In genomic region chr12:78585132-78585531, GRCh38 we compare ENCODE assay signal across 22 cellular contexts.
DNase-seq lines count a peak whose midpoint lies in the region; ATAC-seq, FAIRE-seq and TF ChIP-seq lines count a peak whose summit lies in the region.
"Had no signal": no experiment of that assay in that cellular context is flagged by ENCODE, and none has a peak within 500 bp of the region (broad histone marks: within the 10 kb centered on the region; RNA-seq: fewer than 3 reads in every experiment).

No MANE protein-coding gene starts in this region.

- no peaks in the 10 kb centered on the region for H3K4me1 Mint-ChIP-seq in glutamatergic neuron (ENCODE audit: low read depth, unreplicated experiment)
- H3K4me1 Mint-ChIP-seq: CD14-positive monocyte; CD8-positive, alpha-beta memory T cell had no signal

- BruUV-seq in HepG2 (replicated peaks; lab: Mats Ljungman, UMichigan) = no TSS peak

- H3K36me3 ChIP-seq in HepG2 (replicated peaks in 1 of 2; ENCODE audit: control insufficient read depth in 1 of 2, insufficient read depth in 2 of 2, low read length in 2 of 2) = no peaks in the 10 kb centered on the region
- no peaks in the 10 kb centered on the region for H3K36me3 ChIP-seq in right lobe of liver
- H3K36me3 ChIP-seq in upper lobe of left lung = no peaks in the 10 kb centered on the region
- H3K36me3 ChIP-seq: BE2C; BLaER1 treated with 17β-estradiol and CSF1 and Interleukin-3, amounts not matched to agents 10 nM and 100 nM had no signal

- no peak overlapping the region for H3K27ac Mint-ChIP-seq in glutamatergic neuron (ENCODE audit: unreplicated experiment)
- H3K27ac Mint-ChIP-seq: CD14-positive monocyte; CD4-positive, alpha-beta T cell; CD8-positive, alpha-beta memory T cell had no signal

- TF ChIP-seq RAD21 in HepG2 (CRISPR knock-in tag; IDR thresholded peaks at IDR 0.05) = no peak

- H3K36me3 Mint-ChIP-seq in glutamatergic neuron (ENCODE audit: unreplicated experiment) = peaks cover 21% of the 10 kb centered on the region
- H3K36me3 Mint-ChIP-seq: CD14-positive monocyte; CD8-positive, alpha-beta memory T cell had no signal

- no peak overlapping the region for H3K4me3 Mint-ChIP-seq in glutamatergic neuron (ENCODE audit: unreplicated experiment)
- H3K4me3 Mint-ChIP-seq: CD14-positive monocyte; CD4-positive, alpha-beta T cell; CD8-positive, alpha-beta memory T cell had no signal

- no peaks in the 10 kb centered on the region for H3K79me2 ChIP-seq in HepG2 (ENCODE audit: insufficient read depth, low read length)

- TF ChIP-seq EP300 in HepG2 (IDR thresholded peaks at IDR 0.05; ENCODE audit: low read depth in 2 of 2, low read length in 2 of 2) (no peak), HepG2 (CRISPR knock-in tag; IDR thresholded peaks at IDR 0.05; ENCODE audit: borderline replicate concordance) (no peak), upper lobe of left lung (IDR thresholded peaks at IDR 0.05) (no peak)

- WGBS in HepG2 (ENCODE audit: low lambda C conversion rate) = 1% methylated on average over 2 of the region's 2 CpGs
- 68% methylated on average over 2 of the region's 2 CpGs for WGBS in right lobe of liver (ENCODE audit: insufficient coverage, low coverage, low lambda C conversion rate, missing lambda C conversion rate)
- 93 to 95% methylated on average over 2 of the region's 2 CpGs for WGBS in upper lobe of left lung, 2 donors

- H3K4me1 ChIP-seq in HepG2 (ENCODE audit: insufficient read depth, low read length) = no peaks in the 10 kb centered on the region
- no peaks in the 10 kb centered on the region for H3K4me1 ChIP-seq in right lobe of liver
- H3K4me1 ChIP-seq in upper lobe of left lung = no peaks in the 10 kb centered on the region
- H3K4me1 ChIP-seq: A549; BE2C; BLaER1 treated with 17β-estradiol and CSF1 and Interleukin-3, amounts not matched to agents 10 nM and 100 nM had no signal

- no peak for TF ChIP-seq POLR2A in HepG2 (IDR thresholded peaks at IDR 0.05; ENCODE audit: insufficient read depth in 1 of 2, low read depth in 2 of 2, low read length in 2 of 2)
- TF ChIP-seq POLR2A in right lobe of liver (IDR thresholded peaks at IDR 0.05) = no peak
- no peak for TF ChIP-seq POLR2A in upper lobe of left lung (IDR thresholded peaks at IDR 0.05)

- H3K9me3 ChIP-seq in HepG2 (ENCODE audit: low read length) (peaks cover 32% of the 10 kb centered on the region), right lobe of liver (peaks cover 0 to 7% (median 0%) of the 10 kb centered on the region in 4 donors), upper lobe of left lung (peaks cover 0 to 17% (median 11%) of the 10 kb centered on the region in 4 donors)

- ATAC-seq in HepG2 (no peak), right lobe of liver (no peak), GM18858 (IDR thresholded peaks at IDR 0.05; ENCODE audit: unreplicated experiment) (no peak), upper lobe of left lung (ENCODE audit: low FRiP score in 2 of 2) (no peak)

- H3K4me2 ChIP-seq in HepG2 (ENCODE audit: low read depth, low read length) = no peak overlapping the region
- H3K4me2 ChIP-seq: A549; BLaER1 treated with 17β-estradiol and CSF1 and Interleukin-3, amounts not matched to agents 10 nM and 100 nM had no signal

- H2AFZ ChIP-seq in HepG2 (ENCODE audit: low read length) = no peak overlapping the region
- H2AFZ ChIP-seq: GM23248 had no signal

- no peaks in the 10 kb centered on the region for H4K20me1 ChIP-seq in HepG2 (ENCODE audit: insufficient read depth, low read length)
- H4K20me1 ChIP-seq: BLaER1 treated with 17β-estradiol and CSF1 and Interleukin-3, amounts not matched to agents 10 nM and 100 nM had no signal

- intact Hi-C loops in HepG2 (cut with micrococcal nuclease; ENCODE audit: unreplicated experiment) (no loop called here), right lobe of liver (cut with DNase I) (no loop called here)

- DNase-seq in HepG2 (ENCODE audit: low spot score) (no peak), right lobe of liver (no peak), OCI-M1 (lab: John Stamatoyannopoulos, UW) (peak; percentile 10), astrocyte of the spinal cord (ENCODE audit: low read depth, low spot score) (peak; percentile 12), glutamatergic neuron (no peak), upper lobe of left lung (no peak)
- DNase-seq: CD4-positive, alpha-beta T cell; CD8-positive, alpha-beta memory T cell; DMS79 treated with DMSO at 0.1 percent for 48 hours; GF-D8; HCEC 1CT had no signal

- in situ Hi-C loops in HepG2 (cut with HindIII; ENCODE audit: extremely low pct_ligation_motif_present, low pct_unique_long_range_greater_than_20kb) = no loop called here
- in situ Hi-C loops in astrocyte of the spinal cord (cut with HindIII; ENCODE audit: low sequenced_read_pairs) = no loop called here

- FAIRE-seq in HepG2 (lab: Jason Lieb, UNC) = no peak
- peak; percentile 60 for FAIRE-seq in islet of Langerhans (lab: Jason Lieb, UNC)
- FAIRE-seq: GM12891, GM18507, GM19239 had no signal

- no peak overlapping the region for H3K9ac ChIP-seq in HepG2 (ENCODE audit: insufficient read depth, low read depth, low read length)
- H3K9ac ChIP-seq: BLaER1 treated with 17β-estradiol and CSF1 and Interleukin-3, amounts not matched to agents 10 nM and 100 nM; GM23248 had no signal

- no peaks in the 10 kb centered on the region for H3K9me3 Mint-ChIP-seq in glutamatergic neuron (ENCODE audit: unreplicated experiment)

- no peaks in the 10 kb centered on the region for H3K27me3 ChIP-seq in HepG2 (ENCODE audit: control insufficient read depth in 1 of 2, insufficient read depth in 2 of 2, low read length in 2 of 2)
- H3K27me3 ChIP-seq in right lobe of liver = no peaks in the 10 kb centered on the region
- H3K27me3 ChIP-seq in upper lobe of left lung = no peaks in the 10 kb centered on the region
- H3K27me3 ChIP-seq: BE2C; BLaER1 treated with 17β-estradiol and CSF1 and Interleukin-3, amounts not matched to agents 10 nM and 100 nM had no signal

- H3K27ac ChIP-seq in HepG2 (ENCODE audit: extremely low read length, insufficient read depth, low read length) = no peak overlapping the region
- no peak overlapping the region for H3K27ac ChIP-seq in right lobe of liver
- H3K27ac ChIP-seq in upper lobe of left lung = no peak overlapping the region
- H3K27ac ChIP-seq: 22Rv1; A549; BLaER1 treated with 17β-estradiol and CSF1 and Interleukin-3, amounts not matched to agents 10 nM and 100 nM; GM23248 had no signal

- H3K4me3 ChIP-seq in HepG2 (replicated peaks in 1 of 3; ENCODE audit: insufficient read depth in 1 of 3, low read depth in 2 of 3, low read length in 3 of 3) (no peak overlapping the region), right lobe of liver (no peak overlapping the region), astrocyte of the spinal cord (ENCODE audit: low read depth, low read length) (no peak overlapping the region), upper lobe of left lung (no peak overlapping the region)
- H3K4me3 ChIP-seq: A549; BLaER1 treated with 17β-estradiol and CSF1 and Interleukin-3, amounts not matched to agents 10 nM and 100 nM; GM23248 had no signal

- TF ChIP-seq CTCF in HepG2 (CRISPR knock-in tag; IDR thresholded peaks at IDR 0.05) (no peak), right lobe of liver (IDR thresholded peaks at IDR 0.05) (no peak), astrocyte of the spinal cord (IDR thresholded peaks at IDR 0.05; ENCODE audit: low read depth, low read length) (no peak), glutamatergic neuron (IDR thresholded peaks at IDR 0.05; ENCODE audit: partially characterized antibody, unreplicated experiment) (no peak), upper lobe of left lung (IDR thresholded peaks at IDR 0.05) (no peak)

- POLR2A ChIA-PET in HepG2 (lab: Yijun Ruan, JAX) = no interaction called here

- CTCF ChIA-PET in HepG2 (lab: Yijun Ruan, JAX; ENCODE audit: low intra/inter-chr PET ratio, low total read pairs) = no interaction called here

- no peaks in the 10 kb centered on the region for H3K27me3 Mint-ChIP-seq in glutamatergic neuron (ENCODE audit: unreplicated experiment)
- H3K27me3 Mint-ChIP-seq: CD4-positive, alpha-beta T cell; CD8-positive, alpha-beta memory T cell had no signal

TF ChIP-seq in HepG2, 621 proteins besides CTCF, POLR2A, EP300 and RAD21:
- TF ChIP-seq SRSF1 (optimal IDR thresholded peaks at IDR 0.05; ENCODE audit: low read depth, low read length) (no peak), ZNF160 (CRISPR knock-in tag; IDR thresholded peaks at IDR 0.05) (peak; percentile 81; the same call in 1 of the 2 replicates), ZNF644 (CRISPR knock-in tag; IDR thresholded peaks at IDR 0.05; ENCODE audit: low read depth) (no peak), ZNF354B (CRISPR knock-in tag; IDR thresholded peaks at IDR 0.05) (no peak), RNF219 (CRISPR knock-in tag; IDR thresholded peaks at IDR 0.05) (no peak), GPN1 (CRISPR knock-in tag; IDR thresholded peaks at IDR 0.05; ENCODE audit: borderline replicate concordance) (no peak), SIX4 (CRISPR knock-in tag; IDR thresholded peaks at IDR 0.05) (no peak), SNAI1 (CRISPR knock-in tag; IDR thresholded peaks at IDR 0.05; ENCODE audit: borderline replicate concordance) (no peak), GMEB2 (CRISPR knock-in tag; IDR thresholded peaks at IDR 0.05; ENCODE audit: low read depth) (no peak)

Comparison
In these comparisons a context has a peak if more than half of its experiments do, and no peak if none do; other contexts are left out.
1. DNase-seq: peak in OCI-M1 (single experiment) and astrocyte of the spinal cord (single experiment); none in HepG2 (single experiment), right lobe of liver (0 of 3), glutamatergic neuron (single experiment) and upper lobe of left lung (0 of 2).